In the genomic region with DNA sequence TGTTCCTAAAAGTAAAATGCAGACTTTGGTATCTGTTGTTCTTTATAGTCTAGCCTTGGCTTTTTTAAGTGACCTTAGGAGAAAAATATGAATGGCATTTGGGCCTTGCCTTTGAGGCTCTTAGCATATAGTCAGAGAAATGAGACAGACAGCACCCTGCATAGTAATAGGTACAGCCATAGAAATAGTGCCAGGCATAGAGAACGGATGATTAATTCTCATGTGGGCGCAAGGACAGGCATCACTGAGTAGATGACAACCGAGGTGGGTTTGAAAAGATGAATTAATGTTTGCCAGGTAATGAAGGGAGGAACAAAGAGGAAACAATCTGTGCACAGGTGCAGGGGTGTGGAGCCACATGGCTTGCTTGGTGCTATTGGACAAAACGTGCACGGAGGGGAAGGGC, we compare ENCODE assay signal across 21 cellular contexts.
A peak's percentile ranks its signal among the peaks of the same experiment; 100 is the strongest.
DNase-seq lines count a peak whose midpoint lies in the region; ATAC-seq and TF ChIP-seq lines count a peak whose summit lies in the region.
"Had no signal": no experiment of that assay in that cellular context is flagged by ENCODE, and none has a peak within 500 bp of the region (broad histone marks: within the 10 kb centered on the region; RNA-seq: fewer than 3 reads in every experiment).

No MANE protein-coding gene starts in this region.

- H4K5ac ChIP-seq in IMR-90 (ENCODE audit: low read depth, low read length): no peak overlapping the region

- H3K18ac ChIP-seq in IMR-90 (ENCODE audit: low read depth, low read length): no peak overlapping the region
- H3K18ac ChIP-seq in mesenchymal stem cell (ENCODE audit: low read depth in 1 of 2, low read length in 2 of 2): no peak overlapping the region

- H3K23ac ChIP-seq in IMR-90 (ENCODE audit: low read depth, low read length) (no peak overlapping the region), mesenchymal stem cell (ENCODE audit: low read length in 2 of 2) (no peak overlapping the region)

- no peak overlapping the region for H3K27ac ChIP-seq in IMR-90 (ENCODE audit: insufficient read depth, low read length)
- H3K27ac ChIP-seq in caudate nucleus (ENCODE audit: low read depth, low read length): peak overlapping the region; percentile 72
- peak overlapping the region; percentile 87 for H3K27ac ChIP-seq in mesenchymal stem cell (ENCODE audit: low read length, poor library complexity, severe bottlenecking)

- POLR2A ChIA-PET in IMR-90 (lab: Charles Lee; ENCODE audit: unreplicated experiment): no interaction called here

- H4K91ac ChIP-seq in IMR-90 (ENCODE audit: insufficient read depth, low read depth, low read length): peak overlapping the region; percentile 22; the same call in 1 of the 2 replicates
- no peak overlapping the region for H4K91ac ChIP-seq in mesenchymal stem cell (ENCODE audit: low read length)

- TF ChIP-seq POLR2A in IMR-90 (IDR thresholded peaks at IDR 0.05; ENCODE audit: low read depth, low read length): no peak

- H2BK20ac ChIP-seq in IMR-90 (ENCODE audit: low read depth, low read length): 0 out of 2 replicates have a peak overlapping the region, but pooled peaks have one; percentile 41

- no peak overlapping the region for H3K4me3 ChIP-seq in AG10803 (ENCODE audit: low read length)
- no peak overlapping the region for H3K4me3 ChIP-seq in IMR-90 (ENCODE audit: insufficient read depth, low read depth, low read length)
- no peak overlapping the region for H3K4me3 ChIP-seq in mesenchymal stem cell (ENCODE audit: insufficient read depth in 1 of 2, low read depth in 1 of 2, low read length in 2 of 2)
- H3K4me3 ChIP-seq: HAP-1 had no signal

- in situ Hi-C loops in IMR-90 (cut with MboI; ENCODE audit: low sequenced_read_pairs): no loop called here

- H3K4me2 ChIP-seq in IMR-90 (ENCODE audit: low read depth, low read length) (peak overlapping the region; percentile 49; the same call in 1 of the 2 replicates), mesenchymal stem cell (ENCODE audit: low read length, poor library complexity, severe bottlenecking) (no peak overlapping the region)

- H2BK120ac ChIP-seq in IMR-90 (ENCODE audit: low read depth, low read length): no peak overlapping the region; the same call in 1 of the 2 replicates
- no peak overlapping the region for H2BK120ac ChIP-seq in mesenchymal stem cell (ENCODE audit: low read depth, low read length)

- H3K79me1 ChIP-seq in IMR-90 (ENCODE audit: low read depth in 1 of 2, low read length in 2 of 2) (peaks cover 0 to 8% of the 10 kb centered on the region in 2 experiments; a peak in 1 of 4 replicates), mesenchymal stem cell (replicated peaks; ENCODE audit: low read length, poor library complexity, severe bottlenecking) (no peaks in the 10 kb centered on the region)

- no peak for TF ChIP-seq RAD21 in IMR-90 (IDR thresholded peaks at IDR 0.05; ENCODE audit: low read length)

- H3K9ac ChIP-seq in IMR-90 (ENCODE audit: low read depth, low read length): no peak overlapping the region
- H3K9ac ChIP-seq in mesenchymal stem cell (ENCODE audit: low read length): no peak overlapping the region

- H3K9me1 ChIP-seq in IMR-90 (ENCODE audit: insufficient read depth, low read length): peaks cover 20% of the 10 kb centered on the region

- ATAC-seq in IMR-90 (ENCODE audit: low read depth) (peak; percentile 79), HG02763 (IDR thresholded peaks at IDR 0.05; ENCODE audit: unreplicated experiment) (no peak), left lobe of liver (no peak)
- ATAC-seq: PC-3, right cardiac atrium had no signal

- BruUV-seq in IMR-90 (replicated peaks; lab: Mats Ljungman, UMichigan): no TSS peak

- H3K4me1 ChIP-seq in IMR-90 (ENCODE audit: control insufficient read depth, insufficient read depth, low read length) (peaks cover 21% of the 10 kb centered on the region), mesenchymal stem cell (ENCODE audit: control insufficient read depth, insufficient read depth, low read depth, low read length) (peaks cover 24% of the 10 kb centered on the region)
- H3K4me1 ChIP-seq: BE2C, HAP-1 had no signal

- CTCF ChIA-PET in IMR-90 (lab: Yijun Ruan, JAX): no interaction called here

- H4K8ac ChIP-seq in IMR-90 (ENCODE audit: low read depth in 2 of 2, low read length in 2 of 2): peak overlapping the region in 1 of 2 experiments; percentile 6; a peak in 1 of 4 replicates
- no peak overlapping the region for H4K8ac ChIP-seq in mesenchymal stem cell (ENCODE audit: low read length)

- 93% methylated on average over 5 of the region's 5 CpGs; no CpG with 5 or more reads in 1 of the 2 experiments for WGBS in IMR-90 (ENCODE audit: extremely low coverage in 2 of 2, insufficient read length in 1 of 2), 2 experiments
- 80% methylated on average over 5 of the region's 5 CpGs for WGBS in mesenchymal stem cell

- H3K14ac ChIP-seq in IMR-90 (replicated peaks; ENCODE audit: low read depth, low read length): no peak overlapping the region; the same call in 1 of the 2 replicates
- H3K14ac ChIP-seq in mesenchymal stem cell (ENCODE audit: low read length in 2 of 2): no peak overlapping the region

- H3K56ac ChIP-seq in IMR-90 (ENCODE audit: extremely low read depth, insufficient read depth, low read length): no peak overlapping the region

- dilution Hi-C loops in IMR-90 (cut with HindIII; ENCODE audit: low sequenced_read_pairs, unreplicated experiment): no loop called here

- TF ChIP-seq CTCF in AG10803 (conservative IDR thresholded peaks at IDR 0.05; ENCODE audit: low read length): no peak
- no peak for TF ChIP-seq CTCF in IMR-90 (conservative IDR thresholded peaks at IDR 0.05; ENCODE audit: low read depth, low read length)

- H2AK5ac ChIP-seq in IMR-90 (ENCODE audit: low read depth, low read length): peak overlapping the region; percentile 0; the same call in 1 of the 2 replicates
- H2AK5ac ChIP-seq in mesenchymal stem cell (ENCODE audit: low read length, severe bottlenecking): no peak overlapping the region

- DNase-seq in AG10803 (ENCODE audit: low read depth) (peak; percentile 44), IMR-90 (peak; percentile 55), caudate nucleus (lab: John Stamatoyannopoulos, UW) (peak in 25 of 61 donors; percentile 11 to 87 (median 37)), mesenchymal stem cell (no peak), NCI-H1417 (lab: John Stamatoyannopoulos, UW) (no peak), NCI-H82 (lab: John Stamatoyannopoulos, UW) (no peak), left lobe of liver (ENCODE audit: low spot score) (no peak)
- DNase-seq: activated CD4-positive, alpha-beta T cell treated with anti-CD3 and anti-CD28 coated beads, Interleukin-2, amount 50 U/mL, for 1 hour; BE2C; cortex of kidney; kidney; naive B cell; NCI-H1048; NCI-H345; PC-3; right cardiac atrium; stimulated activated CD4-positive, alpha-beta T cell treated with anti-CD3 and anti-CD28 coated beads, Interleukin-4, amount 100 ng/mL, for 24 hours; stimulated activated naive CD4-positive, alpha-beta T cell treated with Interleukin-2 at 50 U/mL for 16 hours; T-helper 2 cell had no signal

- H2BK15ac ChIP-seq in IMR-90 (ENCODE audit: low read depth, low read length) (no peak overlapping the region), mesenchymal stem cell (ENCODE audit: low read depth, poor library complexity, severe bottlenecking) (no peak overlapping the region)

- peak overlapping the region; percentile 3; the same call in 1 of the 2 replicates for H3K4ac ChIP-seq in IMR-90 (ENCODE audit: low read depth, low read length)
- H3K4ac ChIP-seq in mesenchymal stem cell (ENCODE audit: low read depth in 1 of 2, low read length in 2 of 2): no peak overlapping the region

- H4K20me1 ChIP-seq in IMR-90 (ENCODE audit: insufficient read depth, low read length): no peaks in the 10 kb centered on the region

- H3K9me3 ChIP-seq in IMR-90 (ENCODE audit: control insufficient read depth, insufficient read depth, low read length): no peaks in the 10 kb centered on the region
- H3K9me3 ChIP-seq in mesenchymal stem cell (ENCODE audit: control insufficient read depth, low read length): no peaks in the 10 kb centered on the region
- H3K9me3 ChIP-seq: BE2C, HAP-1 had no signal

- H3K27me3 ChIP-seq in IMR-90 (ENCODE audit: control insufficient read depth, insufficient read depth, low read length): no peaks in the 10 kb centered on the region
- H3K27me3 ChIP-seq in mesenchymal stem cell (ENCODE audit: control insufficient read depth in 1 of 2, insufficient read depth in 1 of 2, low read length in 2 of 2): no peaks in the 10 kb centered on the region
- H3K27me3 ChIP-seq: BE2C had no signal

- H3K36me3 ChIP-seq in IMR-90 (ENCODE audit: control insufficient read depth, insufficient read depth, low read length): peaks cover 10% of the 10 kb centered on the region
- peaks cover 16 to 87% of the 10 kb centered on the region in 2 experiments for H3K36me3 ChIP-seq in mesenchymal stem cell (ENCODE audit: control insufficient read depth in 1 of 2, insufficient read depth in 2 of 2, low read depth in 1 of 2, low read length in 2 of 2)
- H3K36me3 ChIP-seq: BE2C, HAP-1 had no signal

- no peak overlapping the region for H2AK9ac ChIP-seq in IMR-90 (replicated peaks; ENCODE audit: low read depth, low read length, poor library complexity)

- H2BK5ac ChIP-seq in IMR-90 (ENCODE audit: low read depth, low read length, poor library complexity, severe bottlenecking) (peak overlapping the region; percentile 49), mesenchymal stem cell (ENCODE audit: low read depth, low read length, poor library complexity, severe bottlenecking) (no peak overlapping the region)

- no peak overlapping the region for H2BK12ac ChIP-seq in mesenchymal stem cell (ENCODE audit: low read length in 2 of 2)

- H2AFZ ChIP-seq in IMR-90 (replicated peaks; ENCODE audit: low read length, poor library complexity) (no peak overlapping the region), mesenchymal stem cell (ENCODE audit: low read depth, low read length) (no peak overlapping the region)

- intact Hi-C loops in IMR-90 (cut with micrococcal nuclease): no loop called here

TF ChIP-seq in IMR-90, 13 proteins besides CTCF, POLR2A, EP300 and RAD21 (continues in another document):
- no peak for TF ChIP-seq FOS (IDR thresholded peaks at IDR 0.05; ENCODE audit: low read depth, low read length)
- no peak for TF ChIP-seq NFE2L2 (IDR thresholded peaks at IDR 0.05; ENCODE audit: low read depth, low read length)
- TF ChIP-seq BHLHE40 (IDR thresholded peaks at IDR 0.05; ENCODE audit: low read depth, low read length): no peak
- TF ChIP-seq RCOR1 (IDR thresholded peaks at IDR 0.05; ENCODE audit: insufficient replicate concordance, low read length): no peak
- no peak for TF ChIP-seq SMC3 (IDR thresholded peaks at IDR 0.05; ENCODE audit: low read depth, low read length)
- no peak for TF ChIP-seq MAFK (IDR thresholded peaks at IDR 0.05; ENCODE audit: low read depth, low read length)

Comparison
In these comparisons a context has a peak if more than half of its experiments do, and no peak if none do; other contexts are left out.
1. DNase-seq: peak in AG10803 (single experiment) and IMR-90 (single experiment); none in mesenchymal stem cell (single experiment), NCI-H1417 (0 of 3), NCI-H82 (single experiment) and left lobe of liver (single experiment).